In the genomic region with DNA sequence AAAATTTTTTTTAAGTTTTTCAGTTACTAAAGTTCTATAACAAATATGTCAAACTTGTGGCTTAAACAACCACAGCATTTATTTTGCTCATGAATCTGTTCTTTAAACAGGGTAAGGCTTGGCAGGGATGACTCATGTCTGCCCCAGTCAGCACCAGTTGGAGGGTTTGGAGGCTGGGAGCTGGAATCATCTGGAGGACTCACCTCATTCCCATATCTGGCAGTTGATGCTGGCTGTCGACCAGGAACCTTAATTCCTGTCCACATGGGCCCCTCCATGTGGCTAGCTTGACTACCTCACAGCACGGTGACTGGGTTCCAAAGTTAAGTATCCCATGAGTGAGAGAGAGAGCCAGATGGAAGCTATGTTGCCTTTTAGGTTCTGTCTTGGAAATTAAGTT, we compare ENCODE assay signal across 15 cellular contexts. TPM values are rescaled to one million over a fixed set of nuclear protein-coding genes. Genes with fewer than 3 reads are reported as not detected.
DNase-seq lines count a peak whose midpoint lies in the region; TF ChIP-seq lines count a peak whose summit lies in the region.
"Had no signal": no experiment of that assay in that cellular context is flagged by ENCODE, and none has a peak within 500 bp of the region (broad histone marks: within the 10 kb centered on the region; RNA-seq: fewer than 3 reads in every experiment).

No MANE protein-coding gene starts in this region.

- CTCF ChIA-PET in BJ (lab: Yijun Ruan, JAX) = interaction anchor here (0.7 to 1.0 kb wide), 2 partner anchors 36 to 58 kb away, joined by 3 to 5 read pairs; a partner anchor contains a TSS

- no peak overlapping the region for H3K4me3 Mint-ChIP-seq in chondrocyte (ENCODE audit: unreplicated experiment)
- H3K4me3 Mint-ChIP-seq: IgD-negative memory B cell had no signal

- POLR2A ChIA-PET in BJ (lab: Charles Lee) = no interaction called here

- H3K27me3 Mint-ChIP-seq in chondrocyte (ENCODE audit: low read depth) = no peaks in the 10 kb centered on the region

- peaks cover 75% of the 10 kb centered on the region for H3K4me1 Mint-ChIP-seq in chondrocyte (ENCODE audit: low read depth)

- no peaks in the 10 kb centered on the region for H3K36me3 Mint-ChIP-seq in chondrocyte (ENCODE audit: low read depth)

- peak overlapping the region; percentile 95 for H3K27ac Mint-ChIP-seq in chondrocyte (ENCODE audit: unreplicated experiment)
- H3K27ac Mint-ChIP-seq: IgD-negative memory B cell had no signal

- DNase-seq in BJ (ENCODE audit: low read depth) (peak; percentile 36), LoVo (ENCODE audit: low spot score) (peak; percentile 49), chondrocyte (ENCODE audit: low spot score) (no peak), mucosa of gallbladder (ENCODE audit: low spot score) (peak; percentile 32), activated gamma-delta T cell (lab: John Stamatoyannopoulos, UW) (no peak), Ammon's horn (ENCODE audit: low spot score) (no peak), hippocampal formation (lab: John Stamatoyannopoulos, UW) (no peak), NCI-H748 (lab: John Stamatoyannopoulos, UW; ENCODE audit: unreplicated experiment) (no peak)
- DNase-seq: activated CD4-positive, alpha-beta T cell treated with anti-CD3 and anti-CD28 coated beads for 4 hours; NCI-H345; stimulated activated CD8-positive, alpha-beta memory T cell treated with anti-CD3 and anti-CD28 coated beads, Interleukin-4, amount 100 ng/mL, for 48 hours had no signal

- H3K4me3 ChIP-seq in BJ (ENCODE audit: low read depth, low read length) = no peak overlapping the region
- H3K4me3 ChIP-seq: GM12878, SK-N-MC, smooth muscle cell had no signal

- TF ChIP-seq CTCF in BJ (IDR thresholded peaks at IDR 0.05; ENCODE audit: insufficient read depth, low read depth, low read length) = no peak
- TF ChIP-seq CTCF in chondrocyte (IDR thresholded peaks at IDR 0.05) = no peak

- no peaks in the 10 kb centered on the region for H3K9me3 Mint-ChIP-seq in chondrocyte (ENCODE audit: low read depth)

- no peaks in the 10 kb centered on the region for H3K27me3 ChIP-seq in BJ (ENCODE audit: control insufficient read depth, insufficient read depth, low read length)

- no peaks in the 10 kb centered on the region for H3K36me3 ChIP-seq in BJ (ENCODE audit: control insufficient read depth, insufficient read depth, low read length)

RNA-seq across cellular contexts. Expression of a gene that starts 13.8 kb away (rescaled TPM):
- 0.29 and 0.43 TPM in 2 replicates for polyA plus RNA-seq in BJ (2011; rRNA removed)
- 0.10 and 0.28 TPM in 2 replicates for polyA minus RNA-seq in BJ (2011; rRNA and poly(A)+ RNA removed)
- total RNA-seq in chondrocyte (0.10 TPM in 1 of 3 replicates, not detected in the others), mucosa of gallbladder (32.3 TPM)
- polyA plus RNA-seq: smooth muscle cell had no signal

RNA-seq across cellular contexts. Expression of a gene that starts 57.7 kb away (rescaled TPM):
- 11.4 and 32.9 TPM in 2 replicates for polyA plus RNA-seq in BJ (2011; rRNA removed)
- polyA minus RNA-seq in BJ (2011; rRNA and poly(A)+ RNA removed) = 9.9 and 11.0 TPM in 2 replicates
- total RNA-seq in chondrocyte (26.6 to 36.6 TPM (median 32.3 TPM) in 3 replicates), mucosa of gallbladder (8.6 TPM)

Comparison
In these comparisons a context has a peak if more than half of its experiments do, and no peak if none do; other contexts are left out.
1. DNase-seq: peak in BJ (single experiment), LoVo (single experiment) and mucosa of gallbladder (single experiment); none in chondrocyte (single experiment), activated gamma-delta T cell (single experiment), Ammon's horn (single experiment), hippocampal formation (0 of 2) and NCI-H748 (single experiment).
2. RNA of a gene that starts 13.8 kb away (total RNA-seq): 32.3 TPM in mucosa of gallbladder (single experiment); 0.10 TPM in chondrocyte; every median in the first group is over 10 times any median in the second.